ENCODE assay signal across 12 cellular contexts in genomic region chr12:30908389-30909087, GRCh38. TPM values are rescaled to one million over a fixed set of nuclear protein-coding genes. Genes with fewer than 3 reads are reported as not detected.
A peak's percentile ranks its signal among the peaks of the same experiment; 100 is the strongest.
DNase-seq lines count a peak whose midpoint lies in the region; TF ChIP-seq lines count a peak whose summit lies in the region.
"Had no signal": no experiment of that assay in that cellular context is flagged by ENCODE, and none has a peak within 500 bp of the region (broad histone marks: within the 10 kb centered on the region; RNA-seq: fewer than 3 reads in every experiment).

No MANE protein-coding gene starts in this region.

- TF ChIP-seq CTCF in AG09319 (IDR thresholded peaks at IDR 0.05; ENCODE audit: low read depth, low read length) = no peak
- no peak for TF ChIP-seq CTCF in astrocyte of the spinal cord (IDR thresholded peaks at IDR 0.05; ENCODE audit: low read depth, low read length)

- POLR2A ChIA-PET in activated CD4-positive, alpha-beta memory T cell treated with anti-CD3 and anti-CD28 coated beads for 36 hours (lab: Charles Lee) = no interaction called here

- intact Hi-C loops in activated T-helper 2 cell treated with anti-CD3 and anti-CD28 coated beads, Interferon-gamma antibody, Interleukin-2, Interleukin-4, amounts not matched to agents 10 μg/mL and 5 μg/mL and 100 μg/mL, durations not matched to agents 14 hours and 24 hours and 36 hours (cut with micrococcal nuclease) = no loop called here
- intact Hi-C loops in activated CD4-positive, alpha-beta memory T cell treated with anti-CD3 and anti-CD28 coated beads for 36 hours (cut with micrococcal nuclease) = no loop called here

- H3K4me1 Mint-ChIP-seq in activated T-helper 2 cell treated with anti-CD3 and anti-CD28 coated beads, Interferon-gamma antibody, Interleukin-2, Interleukin-4, amounts not matched to agents 10 μg/mL and 5 μg/mL and 100 μg/mL, durations not matched to agents 14 hours and 24 hours and 36 hours (ENCODE audit: low read depth) = no peaks in the 10 kb centered on the region
- no peaks in the 10 kb centered on the region for H3K4me1 Mint-ChIP-seq in activated CD4-positive, alpha-beta memory T cell treated with anti-CD3 and anti-CD28 coated beads for 36 hours (ENCODE audit: low read depth)
- H3K4me1 Mint-ChIP-seq: central memory CD8-positive, alpha-beta T cell had no signal

- no peak overlapping the region for H3K4me3 ChIP-seq in astrocyte of the spinal cord (ENCODE audit: low read depth, low read length)

- in situ Hi-C loops in astrocyte of the spinal cord (cut with HindIII; ENCODE audit: low sequenced_read_pairs) = no loop called here

- H3K9me3 Mint-ChIP-seq in activated T-helper 2 cell treated with anti-CD3 and anti-CD28 coated beads, Interferon-gamma antibody, Interleukin-2, Interleukin-4, amounts not matched to agents 10 μg/mL and 5 μg/mL and 100 μg/mL, durations not matched to agents 14 hours and 24 hours and 36 hours = no peaks in the 10 kb centered on the region
- H3K9me3 Mint-ChIP-seq in activated CD4-positive, alpha-beta memory T cell treated with anti-CD3 and anti-CD28 coated beads for 36 hours = no peaks in the 10 kb centered on the region
- H3K9me3 Mint-ChIP-seq: central memory CD8-positive, alpha-beta T cell had no signal

- peaks cover 3% of the 10 kb centered on the region for H3K27me3 Mint-ChIP-seq in activated T-helper 2 cell treated with anti-CD3 and anti-CD28 coated beads, Interferon-gamma antibody, Interleukin-2, Interleukin-4, amounts not matched to agents 10 μg/mL and 5 μg/mL and 100 μg/mL, durations not matched to agents 14 hours and 24 hours and 36 hours (ENCODE audit: low read depth)
- peaks cover 3% of the 10 kb centered on the region for H3K27me3 Mint-ChIP-seq in activated CD4-positive, alpha-beta memory T cell treated with anti-CD3 and anti-CD28 coated beads for 36 hours

- H3K27ac Mint-ChIP-seq in activated T-helper 2 cell treated with anti-CD3 and anti-CD28 coated beads, Interferon-gamma antibody, Interleukin-2, Interleukin-4, amounts not matched to agents 10 μg/mL and 5 μg/mL and 100 μg/mL, durations not matched to agents 14 hours and 24 hours and 36 hours = no peak overlapping the region
- no peak overlapping the region for H3K27ac Mint-ChIP-seq in activated CD4-positive, alpha-beta memory T cell treated with anti-CD3 and anti-CD28 coated beads for 36 hours

- no peaks in the 10 kb centered on the region for H3K36me3 Mint-ChIP-seq in activated T-helper 2 cell treated with anti-CD3 and anti-CD28 coated beads, Interferon-gamma antibody, Interleukin-2, Interleukin-4, amounts not matched to agents 10 μg/mL and 5 μg/mL and 100 μg/mL, durations not matched to agents 14 hours and 24 hours and 36 hours (ENCODE audit: low read depth)
- H3K36me3 Mint-ChIP-seq in activated CD4-positive, alpha-beta memory T cell treated with anti-CD3 and anti-CD28 coated beads for 36 hours = no peaks in the 10 kb centered on the region

- no peak overlapping the region for H3K4me3 Mint-ChIP-seq in activated T-helper 2 cell treated with anti-CD3 and anti-CD28 coated beads, Interferon-gamma antibody, Interleukin-2, Interleukin-4, amounts not matched to agents 10 μg/mL and 5 μg/mL and 100 μg/mL, durations not matched to agents 14 hours and 24 hours and 36 hours (ENCODE audit: low read depth)
- no peak overlapping the region for H3K4me3 Mint-ChIP-seq in activated CD4-positive, alpha-beta memory T cell treated with anti-CD3 and anti-CD28 coated beads for 36 hours
- H3K4me3 Mint-ChIP-seq: central memory CD8-positive, alpha-beta T cell had no signal

- CTCF ChIA-PET in activated CD4-positive, alpha-beta memory T cell treated with anti-CD3 and anti-CD28 coated beads for 36 hours (lab: Charles Lee) = no interaction called here

- DNase-seq in AG09319 (ENCODE audit: extremely low read depth, low read depth) (peak; percentile 95), HS-5 (ENCODE audit: low read depth) (peak; percentile 53), astrocyte of the spinal cord (ENCODE audit: low read depth, low spot score) (peak; percentile 97), myocyte (ENCODE audit: low read depth) (peak; percentile 51)
- no peak for DNase-seq in activated naive CD4-positive, alpha-beta T cell treated with anti-CD3 and anti-CD28 coated beads, Interleukin-2, amount 50 U/mL, for 16 hours
- DNase-seq in activated T-helper 2 cell treated with anti-CD3 and anti-CD28 coated beads, Interferon-gamma antibody, Interleukin-2, Interleukin-4, amounts not matched to agents 10 μg/mL and 5 μg/mL and 100 μg/mL, durations not matched to agents 14 hours and 24 hours and 36 hours (ENCODE audit: low spot score) = no peak
- no peak for DNase-seq in effector CD4-positive, alpha-beta T cell
- DNase-seq in activated CD4-positive, alpha-beta memory T cell treated with anti-CD3 and anti-CD28 coated beads for 36 hours = no peak
- DNase-seq: activated CD8-positive, alpha-beta memory T cell treated with anti-CD3 and anti-CD28 coated beads, Interleukin-2, amount 50 U/mL, for 48 hours; hypothalamus; T-helper 2 cell had no signal

RNA-seq across cellular contexts. Expression of gene TSPAN11, which starts 18.0 kb away (rescaled TPM):
- 0.16 TPM in 2 replicates for total RNA-seq in myocyte
- 1.2 TPM for polyA plus RNA-seq in myocyte (2012)
- total RNA-seq in activated T-helper 2 cell treated with anti-CD3 and anti-CD28 coated beads, Interferon-gamma antibody, Interleukin-2, Interleukin-4, amounts not matched to agents 10 μg/mL and 5 μg/mL and 100 μg/mL, durations not matched to agents 14 hours and 24 hours and 36 hours = not detected in 2 replicates
- not detected for total RNA-seq in activated CD4-positive, alpha-beta memory T cell treated with anti-CD3 and anti-CD28 coated beads for 36 hours

Comparison
In these comparisons a context has a peak if more than half of its experiments do, and no peak if none do; other contexts are left out.
1. DNase-seq: peak in AG09319 (single experiment), HS-5 (single experiment), astrocyte of the spinal cord (single experiment) and myocyte (single experiment); none in activated naive CD4-positive, alpha-beta T cell treated with anti-CD3 and anti-CD28 coated beads, Interleukin-2, amount 50 U/mL, for 16 hours (single experiment), activated T-helper 2 cell treated with anti-CD3 and anti-CD28 coated beads, Interferon-gamma antibody, Interleukin-2, Interleukin-4, amounts not matched to agents 10 μg/mL and 5 μg/mL and 100 μg/mL, durations not matched to agents 14 hours and 24 hours and 36 hours (single experiment), effector CD4-positive, alpha-beta T cell (single experiment) and activated CD4-positive, alpha-beta memory T cell treated with anti-CD3 and anti-CD28 coated beads for 36 hours (single experiment).